In genomic region chr6:150914372-150914771, GRCh38 we compare ENCODE assay signal across 1 cellular context.
TF ChIP-seq lines count a peak whose summit lies in the region.

No MANE protein-coding gene starts in this region.

TF ChIP-seq in IMR-90, 13 proteins besides CTCF, POLR2A, EP300 and RAD21:
- TF ChIP-seq RFX5 (IDR thresholded peaks at IDR 0.05; ENCODE audit: low read depth, low read length): no peak
- no peak for TF ChIP-seq SMC3 (IDR thresholded peaks at IDR 0.05; ENCODE audit: low read depth, low read length)
- TF ChIP-seq, protein P1, sequence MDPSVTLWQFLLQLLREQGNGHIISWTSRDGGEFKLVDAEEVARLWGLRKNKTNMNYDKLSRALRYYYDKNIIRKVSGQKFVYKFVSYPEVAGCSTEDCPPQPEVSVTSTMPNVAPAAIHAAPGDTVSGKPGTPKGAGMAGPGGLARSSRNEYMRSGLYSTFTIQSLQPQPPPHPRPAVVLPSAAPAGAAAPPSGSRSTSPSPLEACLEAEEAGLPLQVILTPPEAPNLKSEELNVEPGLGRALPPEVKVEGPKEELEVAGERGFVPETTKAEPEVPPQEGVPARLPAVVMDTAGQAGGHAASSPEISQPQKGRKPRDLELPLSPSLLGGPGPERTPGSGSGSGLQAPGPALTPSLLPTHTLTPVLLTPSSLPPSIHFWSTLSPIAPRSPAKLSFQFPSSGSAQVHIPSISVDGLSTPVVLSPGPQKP (IDR thresholded peaks at IDR 0.05; ENCODE audit: borderline replicate concordance, low read depth, low read length): no peak
- TF ChIP-seq MXI1 (IDR thresholded peaks at IDR 0.05; ENCODE audit: borderline replicate concordance, low read depth, low read length): no peak
- TF ChIP-seq BHLHE40 (IDR thresholded peaks at IDR 0.05; ENCODE audit: low read depth, low read length): no peak
